ENCODE assay signal across 7 cellular contexts in the genomic region with DNA sequence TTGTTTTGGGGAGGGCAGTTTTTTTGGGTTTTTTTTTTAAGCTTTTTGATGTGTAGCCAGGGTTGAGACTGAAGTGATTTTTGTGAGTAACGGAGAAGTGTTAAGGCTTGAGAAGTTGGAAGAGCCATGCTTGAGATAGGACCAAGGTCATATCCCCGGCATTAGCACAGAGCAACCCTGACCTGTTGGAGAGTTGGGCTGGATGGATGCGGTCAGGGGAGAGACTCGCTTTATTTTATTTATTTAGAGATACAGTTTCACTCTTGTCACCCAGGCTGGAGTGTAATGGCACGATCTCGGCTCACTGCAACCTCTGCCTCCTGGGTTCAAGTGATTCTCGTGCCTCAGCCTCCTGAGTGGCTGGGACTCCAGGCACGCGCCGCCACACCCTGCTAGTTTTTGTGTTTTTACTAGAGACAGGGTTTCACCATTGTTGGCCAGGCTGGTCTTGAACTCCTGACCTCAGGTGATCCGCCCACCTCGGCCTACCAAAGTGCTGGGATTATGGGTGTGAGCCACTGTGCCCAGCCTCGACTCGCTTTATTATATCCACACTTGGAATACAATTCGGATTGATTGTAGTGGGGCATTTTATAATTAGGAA. TPM values are rescaled to one million over a fixed set of nuclear protein-coding genes. Genes with fewer than 3 reads are reported as not detected.
DNase-seq lines count a peak whose midpoint lies in the region; ATAC-seq and TF ChIP-seq lines count a peak whose summit lies in the region.
"Not testable (repeated sequence)": the region's sequence is repeated elsewhere in the genome, so short reads cannot be mapped to it uniquely, and the experiment has no call there.

No MANE protein-coding gene starts in this region.

- not testable (repeated sequence) for H3K36me3 ChIP-seq in SJSA1, heart right ventricle, prostate gland, suprapubic skin

- intact Hi-C loops in heart right ventricle (cut with DNase I) (loop anchor here in 1 of 10 donors (5.0 kb wide), 1 partner anchor 39 kb away; no protein-coding TSS in a partner anchor), prostate gland (cut with DNase I) (loop anchor here (5.0 kb wide), 1 partner anchor 34 kb away; no protein-coding TSS in a partner anchor)

- H3K4me3 ChIP-seq in SJSA1, heart right ventricle, prostate gland, suprapubic skin: not testable (repeated sequence)

- peaks cover 95% of the 10 kb centered on the region for H3K4me1 ChIP-seq in SJSA1 (replicated peaks)
- H3K4me1 ChIP-seq in heart right ventricle: peaks cover 16 to 69% (median 52%) of the 10 kb centered on the region in 9 donors
- H3K4me1 ChIP-seq in prostate gland (replicated peaks): peaks cover 15% of the 10 kb centered on the region
- H3K4me1 ChIP-seq in suprapubic skin: peaks cover 56% of the 10 kb centered on the region

- H3K9me3 Mint-ChIP-seq in HFFc6; chondrocyte (ENCODE audit: low read depth): not testable (repeated sequence)

- not testable (repeated sequence) for ATAC-seq in heart right ventricle

- H3K4me1 Mint-ChIP-seq in HFFc6 (ENCODE audit: low read depth): peaks cover 89% of the 10 kb centered on the region
- H3K4me1 Mint-ChIP-seq in chondrocyte (ENCODE audit: low read depth): peaks cover 61% of the 10 kb centered on the region

- peak overlapping the region; percentile 89 for H3K27ac Mint-ChIP-seq in HFFc6
- H3K27ac Mint-ChIP-seq in chondrocyte (ENCODE audit: unreplicated experiment): peak overlapping the region; percentile 90

- TF ChIP-seq CTCF in HFFc6 (IDR thresholded peaks at IDR 0.05); chondrocyte (IDR thresholded peaks at IDR 0.05); heart right ventricle (IDR thresholded peaks at IDR 0.05); prostate gland (IDR thresholded peaks at IDR 0.05); suprapubic skin (IDR thresholded peaks at IDR 0.05): not testable (repeated sequence)

- H3K36me3 Mint-ChIP-seq in HFFc6 (ENCODE audit: low read depth): peaks cover 25% of the 10 kb centered on the region
- H3K36me3 Mint-ChIP-seq in chondrocyte (ENCODE audit: low read depth): not testable (repeated sequence)

- TF ChIP-seq POLR2A in prostate gland (IDR thresholded peaks at IDR 0.05); suprapubic skin (IDR thresholded peaks at IDR 0.05): not testable (repeated sequence)

- H3K4me3 Mint-ChIP-seq in HFFc6: peak overlapping the region; percentile 83
- H3K4me3 Mint-ChIP-seq in chondrocyte (ENCODE audit: unreplicated experiment): not testable (repeated sequence)

- 87 to 96% methylated on average over 15 of the region's 15 CpGs for WGBS in heart right ventricle, 2 donors
- whole genome bisulfite sequencing in prostate gland: 80% methylated on average over 15 of the region's 15 CpGs
- 87% methylated on average over 15 of the region's 15 CpGs for WGBS in suprapubic skin

- not testable (repeated sequence) for TF ChIP-seq EP300 in suprapubic skin (IDR thresholded peaks at IDR 0.05)

- H3K27ac ChIP-seq in SJSA1: peak overlapping the region; percentile 94
- peak overlapping the region in 8 of 10 donors; percentile 2 to 91 (median 68) for H3K27ac ChIP-seq in heart right ventricle
- peak overlapping the region; percentile 17 to 67 for H3K27ac ChIP-seq in prostate gland
- H3K27ac ChIP-seq in suprapubic skin: peak overlapping the region; percentile 60

- not testable (repeated sequence) for H3K9me3 ChIP-seq in SJSA1 (replicated peaks); heart right ventricle; prostate gland; suprapubic skin

- DNase-seq in HFFc6; SJSA1 (ENCODE audit: low read depth in 1 of 2, low spot score in 2 of 2); chondrocyte (ENCODE audit: low spot score); heart right ventricle; prostate gland (ENCODE audit: low spot score); suprapubic skin (ENCODE audit: low spot score in 2 of 2): not testable (repeated sequence)
- peak; percentile 41 for DNase-seq in mesenteric fat pad (ENCODE audit: low spot score)

- not testable (repeated sequence) for H3K27me3 Mint-ChIP-seq in HFFc6 (ENCODE audit: insufficient read depth); chondrocyte (ENCODE audit: low read depth)

- H3K27me3 ChIP-seq in SJSA1 (replicated peaks); heart right ventricle; prostate gland (replicated peaks; ENCODE audit: insufficient read depth); suprapubic skin: not testable (repeated sequence)

RNA-seq across cellular contexts. Expression of a gene that starts 43.5 kb away (rescaled TPM):
- total RNA-seq in HFFc6 (2021; fragmentation: NEBNext Ultra II Directional; extraction: Animal tissue kit (Norgen Biotek cat#: 25700)): 100 to 1,000 TPM in 3 of 6 experiments, 10 to 100 TPM in 3; 93.8 to 117 (median 98.7) TPM
- 130 and 207 TPM in 2 replicates for total RNA-seq in SJSA1 (2014; rRNA removed; shearing (Covaris generic))
- 56.5 to 75.3 TPM (median 70.2 TPM) in 3 replicates for total RNA-seq in chondrocyte
- 10 to 100 TPM; 27.4 to 61.8 (median 38.6) TPM for total RNA-seq in heart right ventricle
- 10 to 100 TPM; 35.0 to 65.3 TPM for polyA plus RNA-seq in heart right ventricle
- total RNA-seq in mesenteric fat pad: 96.3 TPM
- 100 to 1,000 TPM; 331 to 408 TPM for total RNA-seq in prostate gland
- total RNA-seq in suprapubic skin: 100 to 1,000 TPM; 143 to 186 (median 150) TPM

Comparison
In these comparisons a context has a peak if more than half of its experiments do, and no peak if none do; other contexts are left out.
1. H3K27ac ChIP-seq: peak in every context shown above with its lines; median percentile 94 in SJSA1; 68 in heart right ventricle; 60 in suprapubic skin; 42 in prostate gland.